19 cellular contexts compared by ENCODE assay signal in genomic region chr20:40489886-40490285, GRCh38.
A peak's percentile ranks its signal among the peaks of the same experiment; 100 is the strongest.
DNase-seq lines count a peak whose midpoint lies in the region; ATAC-seq and TF ChIP-seq lines count a peak whose summit lies in the region.
"Had no signal": no experiment of that assay in that cellular context is flagged by ENCODE, and none has a peak within 500 bp of the region (broad histone marks: within the 10 kb centered on the region; RNA-seq: fewer than 3 reads in every experiment).

No MANE protein-coding gene starts in this region.

- H3K79me2 ChIP-seq in mammary epithelial cell (ENCODE audit: insufficient read depth, low read length) (no peaks in the 10 kb centered on the region), mesendoderm (ENCODE audit: control insufficient read depth, insufficient read depth, low read length) (no peaks in the 10 kb centered on the region)

- H3K4me2 ChIP-seq in mammary epithelial cell (ENCODE audit: insufficient read depth, low read depth, low read length) (no peak overlapping the region), mesendoderm (ENCODE audit: low read length) (no peak overlapping the region)

- H3K56ac ChIP-seq in mesendoderm (ENCODE audit: low read length): no peak overlapping the region

- no peak overlapping the region for H2AK5ac ChIP-seq in mesendoderm (ENCODE audit: low read length)

- CTCF ChIA-PET in mammary epithelial cell (lab: Charles Lee; ENCODE audit: low non-redundant PET): no interaction called here

- H3K36me3 ChIP-seq in mammary epithelial cell (ENCODE audit: insufficient read depth, low read length): no peaks in the 10 kb centered on the region
- H3K36me3 ChIP-seq in mesendoderm (ENCODE audit: control insufficient read depth, insufficient read depth, low read length): no peaks in the 10 kb centered on the region
- no peaks in the 10 kb centered on the region for H3K36me3 ChIP-seq in heart left ventricle
- H3K36me3 ChIP-seq: left lung had no signal

- no peaks in the 10 kb centered on the region for H3K27me3 ChIP-seq in mammary epithelial cell (ENCODE audit: insufficient read depth, low read length)
- no peaks in the 10 kb centered on the region for H3K27me3 ChIP-seq in mesendoderm (ENCODE audit: insufficient read depth, low read length, poor library complexity)
- peaks cover 0 to 4% (median 0%) of the 10 kb centered on the region in 9 donors for H3K27me3 ChIP-seq in heart left ventricle
- H3K27me3 ChIP-seq: left lung had no signal

- H3K9ac ChIP-seq in mammary epithelial cell (ENCODE audit: insufficient read depth, low read length): no peak overlapping the region
- H3K9ac ChIP-seq in mesendoderm (ENCODE audit: low read length): no peak overlapping the region

- H4K20me1 ChIP-seq in mammary epithelial cell (ENCODE audit: insufficient read depth, low read length): no peaks in the 10 kb centered on the region

- in situ Hi-C loops in mammary epithelial cell (cut with MboI; ENCODE audit: low sequenced_read_pairs in 2 of 2): no loop called here

- TF ChIP-seq CTCF in AG10803 (conservative IDR thresholded peaks at IDR 0.05; ENCODE audit: low read length) (no peak), mammary epithelial cell (conservative IDR thresholded peaks at IDR 0.05 in 1 of 2, IDR thresholded peaks at IDR 0.05 in 1 of 2; ENCODE audit: extremely low read depth in 1 of 2, insufficient read depth in 1 of 2, low read depth in 1 of 2, low read length in 2 of 2) (no peak), heart left ventricle (IDR thresholded peaks at IDR 0.05) (no peak)

- H3K4me3 ChIP-seq in AG10803 (ENCODE audit: low read length) (no peak overlapping the region), mammary epithelial cell (replicated peaks in 1 of 3; ENCODE audit: insufficient read depth in 1 of 3, low read depth in 2 of 3, low read length in 3 of 3) (no peak overlapping the region), mesendoderm (ENCODE audit: low read length) (no peak overlapping the region), heart left ventricle (no peak overlapping the region)
- H3K4me3 ChIP-seq: left lung had no signal

- no peak overlapping the region for H2AFZ ChIP-seq in mammary epithelial cell (ENCODE audit: low read depth, low read length)

- H3K4me1 ChIP-seq in mammary epithelial cell (ENCODE audit: insufficient read depth, low read length) (peaks cover 51% of the 10 kb centered on the region), mesendoderm (ENCODE audit: control insufficient read depth, low read depth, low read length) (no peaks in the 10 kb centered on the region), heart left ventricle (peaks cover 0 to 36% (median 0%) of the 10 kb centered on the region in 12 donors)

- intact Hi-C loops in mammary epithelial cell (cut with micrococcal nuclease) (loop anchor here (5.0 kb wide), 1 partner anchor 48 kb away; no protein-coding TSS in a partner anchor), heart left ventricle (cut with DNase I) (no loop called here)

- H3K4ac ChIP-seq in mesendoderm (ENCODE audit: low read depth, low read length): no peak overlapping the region

- H4K5ac ChIP-seq in mesendoderm (ENCODE audit: low read length): no peak overlapping the region

- no peak overlapping the region for H3K18ac ChIP-seq in mesendoderm (ENCODE audit: low read length)

- DNase-seq in AG10803 (ENCODE audit: low read depth): peak; percentile 91
- DNase-seq in LHCN-M2 (ENCODE audit: low read depth): peak; percentile 47
- DNase-seq in mammary epithelial cell: peak; percentile 89
- DNase-seq in mesendoderm: peak; percentile 42
- no peak for DNase-seq in stimulated activated CD4-positive, alpha-beta T cell treated with anti-CD3 and anti-CD28 coated beads, Interleukin-2, amount 100 ng/mL, for 48 hours
- DNase-seq in heart left ventricle: no peak
- no peak for DNase-seq in NCI-H345 treated with DMSO at 0.1 percent for 48 hours (lab: John Stamatoyannopoulos, UW; ENCODE audit: unreplicated experiment)
- DNase-seq: activated CD4-positive, alpha-beta T cell treated with anti-CD3 and anti-CD28 coated beads, Interleukin-2, amount 10 ng/mL, durations not matched to agents 7 days and 5 days; activated naive CD8-positive, alpha-beta T cell treated with anti-CD3 and anti-CD28 coated beads, Interleukin-2, amount 10 ng/mL, durations not matched to agents 7 days and 5 days; activated T-cell treated with anti-CD3 and anti-CD28 coated beads, Interleukin-2, amount 50 U/mL, for 4 hours; AML-193; DMS 273 treated with DMSO at 0.1 percent for 48 hours; GOT3; left lung; MV-4-11; naive thymus-derived CD8-positive, alpha-beta T cell; NK-92 treated with Interleukin-12 subunit alpha and Interleukin-12 subunit beta, amount 100 ng/mL, for 24 hours; stimulated activated CD4-positive, alpha-beta T cell treated with anti-CD3 and anti-CD28 coated beads, Interleukin-1b, Interleukin-23, amount 100 ng/mL, for 48 hours had no signal

- H2BK15ac ChIP-seq in mesendoderm (replicated peaks; ENCODE audit: low read depth): no peak overlapping the region

- H2BK5ac ChIP-seq in mesendoderm (ENCODE audit: low read length): no peak overlapping the region

- H3K27ac ChIP-seq in mammary epithelial cell (ENCODE audit: insufficient read depth, low read depth, low read length): peak overlapping the region; percentile 9
- H3K27ac ChIP-seq in mesendoderm (ENCODE audit: low read depth, low read length): no peak overlapping the region
- H3K27ac ChIP-seq in heart left ventricle: no peak overlapping the region
- H3K27ac ChIP-seq: left lung had no signal

- no TSS peak for BruUV-seq in mammary epithelial cell (replicated peaks; lab: Mats Ljungman, UMichigan)

- H3K79me1 ChIP-seq in mesendoderm (ENCODE audit: low read length): no peaks in the 10 kb centered on the region

- H3K9me3 ChIP-seq in mammary epithelial cell (replicated peaks; ENCODE audit: insufficient read depth, low read length) (no peaks in the 10 kb centered on the region), heart left ventricle (peaks cover 0 to 8% (median 0%) of the 10 kb centered on the region in 12 donors)

- no peak overlapping the region for H2BK120ac ChIP-seq in mesendoderm (ENCODE audit: low read depth, low read length)

- no peak for TF ChIP-seq POLR2A in heart left ventricle (IDR thresholded peaks at IDR 0.05)

- ATAC-seq in HG02610 (IDR thresholded peaks at IDR 0.05; ENCODE audit: unreplicated experiment) (no peak), heart left ventricle (no peak)
- ATAC-seq: activated T-cell treated with anti-CD3 and anti-CD28 coated beads, Interleukin-2, amount 50 U/mL, for 4 hours; left lung; naive thymus-derived CD8-positive, alpha-beta T cell had no signal

- dilution Hi-C loops in mammary epithelial cell (cut with HindIII; ENCODE audit: low sequenced_read_pairs): no loop called here

- WGBS in mammary epithelial cell (ENCODE audit: low coverage, missing lambda C conversion rate): 0% methylated on average over 2 of the region's 2 CpGs
- no CpG with 5 or more reads among the region's 2 CpGs for WGBS in mesendoderm (ENCODE audit: extremely low coverage, insufficient coverage, low lambda C conversion rate)
- 61 to 87% (median 78%) methylated on average over 2 of the region's 2 CpGs for WGBS in heart left ventricle, 4 donors

- H4K8ac ChIP-seq in mesendoderm (ENCODE audit: low read depth, low read length): no peak overlapping the region

- H3K23ac ChIP-seq in mesendoderm (ENCODE audit: low read length): no peak overlapping the region

Comparison
In these comparisons a context has a peak if more than half of its experiments do, and no peak if none do; other contexts are left out.
1. DNase-seq: peak in AG10803 (single experiment), LHCN-M2 (single experiment), mammary epithelial cell (single experiment) and mesendoderm (single experiment); none in stimulated activated CD4-positive, alpha-beta T cell treated with anti-CD3 and anti-CD28 coated beads, Interleukin-2, amount 100 ng/mL, for 48 hours (0 of 2), heart left ventricle (0 of 5) and NCI-H345 treated with DMSO at 0.1 percent for 48 hours (single experiment).